12 cellular contexts compared by ENCODE assay signal in the genomic region with DNA sequence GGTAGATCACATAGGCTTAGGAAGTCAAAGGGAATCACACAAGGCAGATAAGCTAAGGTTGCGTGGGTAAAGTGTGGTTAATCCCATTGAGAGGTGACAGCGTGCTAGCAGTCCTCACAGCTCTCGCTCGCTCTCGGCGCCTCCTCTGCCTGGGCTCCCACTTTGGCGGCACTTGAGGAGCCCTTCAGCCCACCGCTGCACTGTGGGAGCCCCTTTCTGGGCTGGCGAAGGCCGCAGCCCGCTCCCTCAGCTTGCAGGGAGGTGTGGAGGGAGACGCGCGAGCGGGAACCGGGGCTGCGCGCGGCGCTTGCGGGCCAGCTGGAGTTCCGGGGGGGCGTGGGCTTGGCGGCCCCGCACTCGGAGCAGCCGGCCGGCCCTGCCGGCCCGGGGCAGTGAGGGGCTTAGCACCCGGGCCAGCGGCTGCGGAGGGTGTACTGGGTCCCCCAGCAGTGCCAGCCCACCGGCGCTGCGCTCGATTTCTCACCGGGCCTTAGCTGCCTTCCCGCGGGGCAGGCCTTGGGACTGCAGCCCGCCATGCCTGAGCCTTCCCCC. TPM values are rescaled to one million over a fixed set of nuclear protein-coding genes. Genes with fewer than 3 reads are reported as not detected.
DNase-seq lines count a peak whose midpoint lies in the region; ATAC-seq and TF ChIP-seq lines count a peak whose summit lies in the region.
"Not testable (repeated sequence)": the region's sequence is repeated elsewhere in the genome, so short reads cannot be mapped to it uniquely, and the experiment has no call there.
"Had no signal": no experiment of that assay in that cellular context is flagged by ENCODE, and none has a peak within 500 bp of the region (broad histone marks: within the 10 kb centered on the region; RNA-seq: fewer than 3 reads in every experiment).

No MANE protein-coding gene starts in this region.

- WGBS in GM23248 (ENCODE audit: low coverage in 1 of 2, low lambda C conversion rate in 2 of 2, missing lambda C conversion rate in 2 of 2), 2 experiments = 42 to 52% methylated on average over 15 to 27 of the region's 41 CpGs

- intact Hi-C loops in activated naive CD4-positive, alpha-beta T cell treated with anti-CD3 and anti-CD28 coated beads for 36 hours (cut with micrococcal nuclease) = loop anchor here (1.0 to 10.0 kb wide), 9 partner anchors 37 to 715 kb away; partner anchors contain the start of genes ATN1, CLSTN3, LPCAT3 and PEX5

- H3K9me3 ChIP-seq in GM23248 (ENCODE audit: low read depth); effector memory CD4-positive, alpha-beta T cell (ENCODE audit: control insufficient read depth, low read length); iPS-15b (ENCODE audit: control insufficient read depth, insufficient read depth, low read length): not testable (repeated sequence)

- H3K36me3 Mint-ChIP-seq in T-helper 1 cell treated with Interleukin-12 subunit alpha and Interleukin-12 subunit beta and Interleukin-4 antibody, amounts not matched to agents 30 μg/mL and 1 μg/mL, for 36 hours (ENCODE audit: low read depth); activated naive CD4-positive, alpha-beta T cell treated with anti-CD3 and anti-CD28 coated beads for 36 hours (ENCODE audit: low read depth); nephron (ENCODE audit: low read depth): not testable (repeated sequence)

- in situ Hi-C loops in GM23248 (cut with MboI) = not testable (repeated sequence)

- TF ChIP-seq CTCF in nephron (IDR thresholded peaks at IDR 0.05; ENCODE audit: unreplicated experiment in 3 of 3) = not testable (repeated sequence)

- H3K4me2 ChIP-seq in GM23248 (ENCODE audit: unreplicated experiment) = peak overlapping the region; percentile 20

- H3K4me1 Mint-ChIP-seq in T-helper 1 cell treated with Interleukin-12 subunit alpha and Interleukin-12 subunit beta and Interleukin-4 antibody, amounts not matched to agents 30 μg/mL and 1 μg/mL, for 36 hours (ENCODE audit: low read depth) = peaks cover 19% of the 10 kb centered on the region
- H3K4me1 Mint-ChIP-seq in activated naive CD4-positive, alpha-beta T cell treated with anti-CD3 and anti-CD28 coated beads for 36 hours (ENCODE audit: low read depth) = peaks cover 20% of the 10 kb centered on the region
- peaks cover 16% of the 10 kb centered on the region for H3K4me1 Mint-ChIP-seq in nephron
- peaks cover 27% of the 10 kb centered on the region for H3K4me1 Mint-ChIP-seq in stimulated activated naive CD8-positive, alpha-beta T cell treated with anti-CD3 and anti-CD28 coated beads, Interleukin-15, amount 100 ng/mL, for 72 hours

- peaks cover 20% of the 10 kb centered on the region for H3K27me3 Mint-ChIP-seq in T-helper 1 cell treated with Interleukin-12 subunit alpha and Interleukin-12 subunit beta and Interleukin-4 antibody, amounts not matched to agents 30 μg/mL and 1 μg/mL, for 36 hours (ENCODE audit: low read depth)
- not testable (repeated sequence) for H3K27me3 Mint-ChIP-seq in activated naive CD4-positive, alpha-beta T cell treated with anti-CD3 and anti-CD28 coated beads for 36 hours (ENCODE audit: low read depth); nephron (ENCODE audit: low read depth); stimulated activated naive CD8-positive, alpha-beta T cell treated with anti-CD3 and anti-CD28 coated beads, Interleukin-15, amount 100 ng/mL, for 72 hours

- not testable (repeated sequence) for H4K20me1 ChIP-seq in GM23248 (ENCODE audit: insufficient read depth)

- H3K27ac ChIP-seq in GM23248 = not testable (repeated sequence)
- H3K27ac ChIP-seq in effector memory CD4-positive, alpha-beta T cell (ENCODE audit: insufficient read depth, low read length, poor library complexity, severe bottlenecking) = peak overlapping the region; percentile 14

- not testable (repeated sequence) for H3K4me1 ChIP-seq in GM23248 (ENCODE audit: insufficient read depth); effector memory CD4-positive, alpha-beta T cell (ENCODE audit: control insufficient read depth, insufficient read depth, low read length, poor library complexity, severe bottlenecking)
- peaks cover 16% of the 10 kb centered on the region for H3K4me1 ChIP-seq in iPS-15b (ENCODE audit: control insufficient read depth, insufficient read depth, low read length)

- not testable (repeated sequence) for H3F3A ChIP-seq in GM23248 (ENCODE audit: insufficient read depth)

- not testable (repeated sequence) for H3K36me3 ChIP-seq in GM23248 (ENCODE audit: low read depth); effector memory CD4-positive, alpha-beta T cell (ENCODE audit: control insufficient read depth, insufficient read depth, low read length); iPS-15b (ENCODE audit: control insufficient read depth, insufficient read depth, low read length)

- peak overlapping the region; percentile 83 for H3K27ac Mint-ChIP-seq in T-helper 1 cell treated with Interleukin-12 subunit alpha and Interleukin-12 subunit beta and Interleukin-4 antibody, amounts not matched to agents 30 μg/mL and 1 μg/mL, for 36 hours
- H3K27ac Mint-ChIP-seq in activated naive CD4-positive, alpha-beta T cell treated with anti-CD3 and anti-CD28 coated beads for 36 hours = peak overlapping the region; percentile 85
- H3K27ac Mint-ChIP-seq in nephron = not testable (repeated sequence)
- H3K27ac Mint-ChIP-seq in stimulated activated naive CD8-positive, alpha-beta T cell treated with anti-CD3 and anti-CD28 coated beads, Interleukin-15, amount 100 ng/mL, for 72 hours = peak overlapping the region; percentile 82 to 86

- not testable (repeated sequence) for H3K27me3 ChIP-seq in GM23248 (replicated peaks; ENCODE audit: insufficient read depth); effector memory CD4-positive, alpha-beta T cell (replicated peaks; ENCODE audit: control insufficient read depth, insufficient read depth, low read length, poor library complexity, severe bottlenecking); iPS-15b (ENCODE audit: control insufficient read depth, insufficient read depth, low read length)

- peak overlapping the region; percentile 58 for H3K4me3 ChIP-seq in GM23248
- H3K4me3 ChIP-seq in effector memory CD4-positive, alpha-beta T cell (ENCODE audit: insufficient read depth, low read depth, low read length, poor library complexity, severe bottlenecking) = not testable (repeated sequence)
- H3K4me3 ChIP-seq in iPS-15b (ENCODE audit: low read depth, low read length) = peak overlapping the region; percentile 48

- not testable (repeated sequence) for H3K9me3 Mint-ChIP-seq in T-helper 1 cell treated with Interleukin-12 subunit alpha and Interleukin-12 subunit beta and Interleukin-4 antibody, amounts not matched to agents 30 μg/mL and 1 μg/mL, for 36 hours; activated naive CD4-positive, alpha-beta T cell treated with anti-CD3 and anti-CD28 coated beads for 36 hours; nephron; stimulated activated naive CD8-positive, alpha-beta T cell treated with anti-CD3 and anti-CD28 coated beads, Interleukin-15, amount 100 ng/mL, for 72 hours

- peak overlapping the region; percentile 49 for H2AFZ ChIP-seq in GM23248

- CTCF ChIA-PET in activated naive CD4-positive, alpha-beta T cell treated with anti-CD3 and anti-CD28 coated beads for 36 hours (lab: Charles Lee) = interaction anchor here (0.7 to 2.3 kb wide), 10 partner anchors 8 to 419 kb away, joined by 3 to 10 read pairs (median 4); no protein-coding TSS in a partner anchor

- not testable (repeated sequence) for DNase-seq in GM23248; activated naive CD4-positive, alpha-beta T cell treated with anti-CD3 and anti-CD28 coated beads for 36 hours; effector memory CD4-positive, alpha-beta T cell
- DNase-seq in stimulated activated naive CD8-positive, alpha-beta T cell treated with anti-CD3 and anti-CD28 coated beads, Interleukin-15, amount 100 ng/mL, for 72 hours = peak in 1 of 2 donors; percentile 21

- not testable (repeated sequence) for H3K9ac ChIP-seq in GM23248
- peak overlapping the region; percentile 27 for H3K9ac ChIP-seq in iPS-15b (ENCODE audit: low read depth, low read length)

- H3K4me3 Mint-ChIP-seq in T-helper 1 cell treated with Interleukin-12 subunit alpha and Interleukin-12 subunit beta and Interleukin-4 antibody, amounts not matched to agents 30 μg/mL and 1 μg/mL, for 36 hours = peak overlapping the region; percentile 77
- peak overlapping the region; percentile 73 for H3K4me3 Mint-ChIP-seq in activated naive CD4-positive, alpha-beta T cell treated with anti-CD3 and anti-CD28 coated beads for 36 hours
- peak overlapping the region in 2 of 3 experiments; percentile 20 to 54 for H3K4me3 Mint-ChIP-seq in nephron
- H3K4me3 Mint-ChIP-seq in stimulated activated naive CD8-positive, alpha-beta T cell treated with anti-CD3 and anti-CD28 coated beads, Interleukin-15, amount 100 ng/mL, for 72 hours = peak overlapping the region; percentile 87 to 92

- H3K79me2 ChIP-seq in GM23248 (ENCODE audit: insufficient read depth) = not testable (repeated sequence)

- not testable (repeated sequence) for H3K9me2 ChIP-seq in GM23248 (ENCODE audit: insufficient read depth)

- not testable (repeated sequence) for ATAC-seq in stimulated activated naive CD8-positive, alpha-beta T cell treated with anti-CD3 and anti-CD28 coated beads, Interleukin-15, amount 100 ng/mL, for 72 hours

RNA-seq across cellular contexts. Expression of gene APOBEC1, which starts 26.1 kb away (rescaled TPM):
- total RNA-seq in GM23248 (2014; rRNA removed; shearing (Covaris generic)) = not detected in 2 replicates
- polyA plus RNA-seq in GM23248 (2016; fragmentation: Nextera tagmentation; extraction: Ambion mirVana) = not detected in 2 replicates
- total RNA-seq in activated naive CD4-positive, alpha-beta T cell treated with anti-CD3 and anti-CD28 coated beads for 36 hours = not detected
- total RNA-seq: Daoy; esophagus mucosa; Right ventricle myocardium inferior; T-helper 2 cell treated with Interferon-gamma antibody and Interleukin-4, amounts not matched to agents 100 ng/mL and 5 ng/mL, for 36 hours had no signal

RNA-seq across cellular contexts. Expression of gene GDF3, which starts 55.9 kb away (rescaled TPM):
- not detected in 2 replicates for total RNA-seq in GM23248 (2014; rRNA removed; shearing (Covaris generic))
- polyA plus RNA-seq in GM23248 (2016; fragmentation: Nextera tagmentation; extraction: Ambion mirVana) = not detected in 2 replicates
- not detected for total RNA-seq in activated naive CD4-positive, alpha-beta T cell treated with anti-CD3 and anti-CD28 coated beads for 36 hours
- total RNA-seq: Daoy; esophagus mucosa; hepatocyte; Right ventricle myocardium inferior; T-helper 2 cell treated with Interferon-gamma antibody and Interleukin-4, amounts not matched to agents 100 ng/mL and 5 ng/mL, for 36 hours had no signal

Comparison
In these comparisons a context has a peak if more than half of its experiments do, and no peak if none do; other contexts are left out.
1. H3K4me3 Mint-ChIP-seq: peak in every context shown above with its lines; median percentile 90 in stimulated activated naive CD8-positive, alpha-beta T cell treated with anti-CD3 and anti-CD28 coated beads, Interleukin-15, amount 100 ng/mL, for 72 hours; 77 in T-helper 1 cell treated with Interleukin-12 subunit alpha and Interleukin-12 subunit beta and Interleukin-4 antibody, amounts not matched to agents 30 μg/mL and 1 μg/mL, for 36 hours; 73 in activated naive CD4-positive, alpha-beta T cell treated with anti-CD3 and anti-CD28 coated beads for 36 hours; 37 in nephron.